8 cellular contexts compared by ENCODE assay signal in genomic region chr1:233326995-233327937, GRCh38. TPM values are rescaled to one million over a fixed set of nuclear protein-coding genes. Genes with fewer than 3 reads are reported as not detected.
DNase-seq lines count a peak whose midpoint lies in the region; ATAC-seq and TF ChIP-seq lines count a peak whose summit lies in the region.

Gene MAP3K21 (plus strand): TSS chr1:233327724. CDS start chr1:233328029, 305 bp downstream.

- peak; percentile 92 for ATAC-seq in GM21528 (IDR thresholded peaks at IDR 0.05; ENCODE audit: low FRiP score, unreplicated experiment)

- H3K9me3 Mint-ChIP-seq in Caco-2 (ENCODE audit: unreplicated experiment) (no peaks in the 10 kb centered on the region), nephron (no peaks in the 10 kb centered on the region)

- no peaks in the 10 kb centered on the region for H4K20me1 ChIP-seq in OCI-LY7 (ENCODE audit: insufficient read depth, low read length)

- CTCF ChIA-PET in Caco-2 (lab: Charles Lee) (no interaction called here), OCI-LY7 (lab: Charles Lee; ENCODE audit: unreplicated experiment) (interaction anchor here (0.6 kb wide), 1 partner anchor 63 kb away, joined by 3 read pairs; no protein-coding TSS in a partner anchor)

- H3K4me1 ChIP-seq in Caco-2: peaks cover 10% of the 10 kb centered on the region
- H3K4me1 ChIP-seq in OCI-LY7 (ENCODE audit: insufficient read depth, low read length, poor library complexity, severe bottlenecking): peaks cover 11% of the 10 kb centered on the region
- peaks cover 14 to 25% (median 24%) of the 10 kb centered on the region in 4 donors for H3K4me1 ChIP-seq in esophagus muscularis mucosa

- POLR2A ChIA-PET in Caco-2 (lab: Charles Lee) (no interaction called here), OCI-LY7 (lab: Charles Lee) (interaction anchor here (0.5 to 0.6 kb wide), 2 partner anchors 14 to 46 kb away, joined by 3 read pairs; no protein-coding TSS in a partner anchor)

- DNase-seq in Caco-2: peak; percentile 94 to 96
- DNase-seq in HuH-7 (ENCODE audit: low spot score): peak; percentile 83
- peak; percentile 94 for DNase-seq in OCI-LY7 (ENCODE audit: low spot score)
- peak; percentile 76 for DNase-seq in activated T-cell treated with anti-CD3 and anti-CD28 coated beads for 4 hours
- DNase-seq in esophagus muscularis mucosa (ENCODE audit: extremely low spot score): peak; percentile 96
- DNase-seq in stimulated activated naive CD4-positive, alpha-beta T cell treated with Interleukin-2 at 50 U/mL for 16 hours (lab: John Stamatoyannopoulos, UW): peak; percentile 89

- TF ChIP-seq EP300 in esophagus muscularis mucosa (IDR thresholded peaks at IDR 0.05): no peak

- TF ChIP-seq CTCF in Caco-2 (IDR thresholded peaks at IDR 0.05; ENCODE audit: insufficient read depth in 1 of 2, low read depth in 1 of 2, low read length in 1 of 2, severe bottlenecking in 1 of 2, unreplicated experiment in 1 of 2) (no peak), OCI-LY7 (conservative IDR thresholded peaks at IDR 0.05; ENCODE audit: low read length) (no peak), esophagus muscularis mucosa (IDR thresholded peaks at IDR 0.05) (no peak), nephron (IDR thresholded peaks at IDR 0.05; ENCODE audit: unreplicated experiment in 3 of 3) (no peak)

- H3K36me3 ChIP-seq in Caco-2 (ENCODE audit: control insufficient read depth, insufficient read depth, low read length): no peaks in the 10 kb centered on the region
- no peaks in the 10 kb centered on the region for H3K36me3 ChIP-seq in OCI-LY7 (ENCODE audit: insufficient read depth, low read length)
- no peaks in the 10 kb centered on the region for H3K36me3 ChIP-seq in esophagus muscularis mucosa

- no peak for TF ChIP-seq POLR2A in esophagus muscularis mucosa (IDR thresholded peaks at IDR 0.05; ENCODE audit: low read depth)

- H3K4me1 Mint-ChIP-seq in Caco-2 (ENCODE audit: low read depth, unreplicated experiment) (peaks cover 4% of the 10 kb centered on the region), nephron (peaks cover 4% of the 10 kb centered on the region)

- H3K4me3 Mint-ChIP-seq in Caco-2 (ENCODE audit: unreplicated experiment): peak within 1 kb of the TSS; percentile 88
- peak within 1 kb of the TSS; percentile 81 to 86 (median 83) for H3K4me3 Mint-ChIP-seq in nephron

- H3K9me3 ChIP-seq in Caco-2 (no peaks in the 10 kb centered on the region), OCI-LY7 (ENCODE audit: low read length) (no peaks in the 10 kb centered on the region), esophagus muscularis mucosa (no peaks in the 10 kb centered on the region)

- H3K27ac ChIP-seq in OCI-LY7 (ENCODE audit: low read depth, low read length, poor library complexity, severe bottlenecking) (no peak within 1 kb of the TSS), esophagus muscularis mucosa (replicated peaks in 1 of 4) (peak within 1 kb of the TSS in 1 of 4 donors; percentile 29)

- H3K4me3 ChIP-seq in Caco-2 (ENCODE audit: low read depth, low read length) (peak within 1 kb of the TSS; percentile 86), OCI-LY7 (ENCODE audit: low read depth, low read length, poor library complexity, severe bottlenecking) (peak within 1 kb of the TSS; percentile 73), esophagus muscularis mucosa (peak within 1 kb of the TSS; percentile 61 to 76 (median 66))

- H3K36me3 Mint-ChIP-seq in Caco-2 (ENCODE audit: insufficient read depth, unreplicated experiment) (peaks cover 5% of the 10 kb centered on the region), nephron (ENCODE audit: low read depth) (no peaks in the 10 kb centered on the region)

- H3K4me2 ChIP-seq in OCI-LY7 (ENCODE audit: low read length): peak within 1 kb of the TSS; percentile 83

- 4% methylated on average over 35 of the region's 79 CpGs for WGBS in esophagus muscularis mucosa

- peak within 1 kb of the TSS; percentile 76 for H2AFZ ChIP-seq in OCI-LY7 (ENCODE audit: low read length)

- H3K27me3 ChIP-seq in Caco-2 (replicated peaks; ENCODE audit: control insufficient read depth, insufficient read depth, low read length) (0 out of 2 replicates have a peak, but pooled peaks cover under 1% of the 10 kb centered on the region), esophagus muscularis mucosa (peaks cover 0 to 54% (median 3%) of the 10 kb centered on the region in 4 donors)

- H3K27me3 Mint-ChIP-seq in Caco-2 (ENCODE audit: insufficient read depth, unreplicated experiment) (peaks cover 2% of the 10 kb centered on the region), nephron (ENCODE audit: low read depth) (peaks cover 66% of the 10 kb centered on the region)

- H3K79me2 ChIP-seq in OCI-LY7 (ENCODE audit: insufficient read depth, low read depth, low read length): no peaks in the 10 kb centered on the region

- intact Hi-C loops in Caco-2 (cut with micrococcal nuclease; ENCODE audit: unreplicated experiment): loop anchor here (1.0 kb wide), 2 partner anchors 23 to 32 kb away; no protein-coding TSS in a partner anchor
- intact Hi-C loops in OCI-LY7 (cut with micrococcal nuclease; ENCODE audit: unreplicated experiment): no loop called here
- intact Hi-C loops in esophagus muscularis mucosa (cut with DNase I): no loop called here

- H3K9me2 ChIP-seq in OCI-LY7 (ENCODE audit: insufficient read depth, low read length): no peaks in the 10 kb centered on the region

- BruUV-seq in Caco-2 (replicated peaks; lab: Mats Ljungman, UMichigan) (no TSS peak), OCI-LY7 (replicated peaks; lab: Mats Ljungman, UMichigan) (no TSS peak)

- H3K27ac Mint-ChIP-seq in Caco-2 (ENCODE audit: unreplicated experiment) (no peak within 1 kb of the TSS), nephron (peak within 1 kb of the TSS in 2 of 3 experiments; percentile 31 to 60)

RNA-seq across cellular contexts. Expression of gene MAP3K21, which starts in this region (rescaled TPM):
- total RNA-seq in Caco-2 (2022) (9.6 and 10.4 TPM in 2 replicates), OCI-LY7 (2022) (1.8 and 2.2 TPM in 2 replicates), esophagus muscularis mucosa (under 1 TPM; 0.34 to 0.66 (median 0.43) TPM)
- total RNA-seq in OCI-LY7 (2014; rRNA removed; shearing (Covaris generic)): 0.75 and 1.3 TPM in 2 replicates

Comparison
In these comparisons a context has a peak if more than half of its experiments do, and no peak if none do; other contexts are left out.
1. Peak in DNase-seq and H3K4me3 ChIP-seq in esophagus muscularis mucosa; RNA of the gene not detected or under 1 TPM.